In genomic region chr6:12151433-12151820, GRCh38 we compare ENCODE assay signal across 13 cellular contexts.
DNase-seq lines count a peak whose midpoint lies in the region; ATAC-seq and TF ChIP-seq lines count a peak whose summit lies in the region.
"Had no signal": no experiment of that assay in that cellular context is flagged by ENCODE, and none has a peak within 500 bp of the region (broad histone marks: within the 10 kb centered on the region; RNA-seq: fewer than 3 reads in every experiment).

No MANE protein-coding gene starts in this region.

- TF ChIP-seq CTCF in epithelial cell of esophagus (IDR thresholded peaks at IDR 0.05; ENCODE audit: insufficient read depth, low read depth, low read length, missing control alignments), result no peak

- no peaks in the 10 kb centered on the region for H3K27me3 Mint-ChIP-seq in activated T-helper 17 cell treated with anti-CD3 and anti-CD28 coated beads, Interleukin-2, amount 50 U/mL, for 72 hours

- ATAC-seq in HG03469 (IDR thresholded peaks at IDR 0.05; ENCODE audit: unreplicated experiment) (no peak), GM21367 (IDR thresholded peaks at IDR 0.05; ENCODE audit: unreplicated experiment) (no peak)
- no peak for ATAC-seq in activated T-helper 17 cell treated with anti-CD3 and anti-CD28 coated beads, Interleukin-2, amount 50 U/mL, for 72 hours (replicated peaks)

- no peak overlapping the region for H3K4me3 Mint-ChIP-seq in activated T-helper 17 cell treated with anti-CD3 and anti-CD28 coated beads, Interleukin-2, amount 50 U/mL, for 72 hours
- H3K4me3 Mint-ChIP-seq: CD8-positive, alpha-beta T cell; HFFc6 had no signal

- in situ Hi-C loops in Caki2 (cut with HindIII; ENCODE audit: low pct_unique_long_range_greater_than_20kb, low sequenced_read_pairs), result no loop called here

- H3K36me3 Mint-ChIP-seq in activated T-helper 17 cell treated with anti-CD3 and anti-CD28 coated beads, Interleukin-2, amount 50 U/mL, for 72 hours (ENCODE audit: low read depth), result peaks cover 56% of the 10 kb centered on the region

- H3K4me3 ChIP-seq in epithelial cell of esophagus (ENCODE audit: low read length), result no peak overlapping the region
- H3K4me3 ChIP-seq: BLaER1 had no signal

- H3K27ac Mint-ChIP-seq in activated T-helper 17 cell treated with anti-CD3 and anti-CD28 coated beads, Interleukin-2, amount 50 U/mL, for 72 hours, result no peak overlapping the region
- H3K27ac Mint-ChIP-seq: CD8-positive, alpha-beta T cell; HFFc6 had no signal

- H3K4me1 Mint-ChIP-seq in activated T-helper 17 cell treated with anti-CD3 and anti-CD28 coated beads, Interleukin-2, amount 50 U/mL, for 72 hours, result peaks cover 21% of the 10 kb centered on the region

- no peaks in the 10 kb centered on the region for H3K9me3 Mint-ChIP-seq in activated T-helper 17 cell treated with anti-CD3 and anti-CD28 coated beads, Interleukin-2, amount 50 U/mL, for 72 hours
- H3K9me3 Mint-ChIP-seq: CD8-positive, alpha-beta T cell; HFFc6 had no signal

- DNase-seq in Caki2 (ENCODE audit: low read depth), result peak; percentile 29
- DNase-seq in epithelial cell of esophagus (ENCODE audit: low read depth), result peak; percentile 53
- DNase-seq in medulla oblongata (ENCODE audit: extremely low spot score), result peak; percentile 24
- DNase-seq in superior temporal gyrus (ENCODE audit: extremely low spot score), result peak; percentile 60
- DNase-seq in DMS153 treated with DMSO at 0.1 percent for 48 hours (lab: John Stamatoyannopoulos, UW; ENCODE audit: unreplicated experiment), result no peak
- DNase-seq: HFFc6, NCI-H187, NCI-H2107 had no signal
